In genomic region chr5:119153629-119154028, GRCh38 we compare ENCODE assay signal across 20 cellular contexts.
DNase-seq lines count a peak whose midpoint lies in the region; ATAC-seq, FAIRE-seq and TF ChIP-seq lines count a peak whose summit lies in the region.
"Had no signal": no experiment of that assay in that cellular context is flagged by ENCODE, and none has a peak within 500 bp of the region (broad histone marks: within the 10 kb centered on the region; RNA-seq: fewer than 3 reads in every experiment).

No MANE protein-coding gene starts in this region.

- H3K27me3 ChIP-seq in K562 (ENCODE audit: control insufficient read depth in 2 of 2, insufficient read depth in 2 of 2, low read length in 2 of 2) = no peaks in the 10 kb centered on the region
- H3K27me3 ChIP-seq: BLaER1 had no signal

- TF ChIP-seq RAD21 in K562 (CRISPR knock-in tag; conservative IDR thresholded peaks at IDR 0.05 in 1 of 2, IDR thresholded peaks at IDR 0.05 in 1 of 2) = no peak

- no peak overlapping the region for H2AFZ ChIP-seq in K562 (ENCODE audit: low read depth, low read length)

- H3K27ac ChIP-seq in K562 (ENCODE audit: extremely low read depth, low read depth, low read length) = no peak overlapping the region
- H3K27ac ChIP-seq: BLaER1, C4-2B had no signal

- H3K36me3 ChIP-seq in K562 (ENCODE audit: control insufficient read depth, insufficient read depth, low read length) = peaks cover 41% of the 10 kb centered on the region

- WGBS in K562 (ENCODE audit: insufficient coverage, low coverage, missing lambda C conversion rate) = 71% methylated on average over 4 of the region's 4 CpGs

- in situ Hi-C loops in K562 (cut with MboI) = no loop called here

- no TSS peak for BruUV-seq in K562 (replicated peaks; lab: Mats Ljungman, UMichigan)

- TF ChIP-seq CTCF in K562 (IDR thresholded peaks at IDR 0.05 in 2 of 3, conservative IDR thresholded peaks at IDR 0.05 in 1 of 3; ENCODE audit: insufficient read depth in 2 of 3, low read depth in 1 of 3, low read length in 3 of 3) = no peak

- no peak overlapping the region for H3K4me2 ChIP-seq in K562 (ENCODE audit: insufficient read depth, low read length)
- H3K4me2 ChIP-seq: BLaER1 had no signal

- no peak overlapping the region for H3K4me3 Mint-ChIP-seq in memory B cell
- H3K4me3 Mint-ChIP-seq: B cell; CD4-positive, CD25-positive, alpha-beta regulatory T cell; CD8-positive, alpha-beta T cell had no signal

- peak; percentile 38 for FAIRE-seq in GM18507 (lab: Jason Lieb, UNC)
- no peak for FAIRE-seq in K562 (lab: Jason Lieb, UNC)
- FAIRE-seq: G401.6, GM12892, GM19239, H1 had no signal

- peak overlapping the region; percentile 35 for H3K27ac Mint-ChIP-seq in memory B cell
- H3K27ac Mint-ChIP-seq: B cell; CD4-positive, CD25-positive, alpha-beta regulatory T cell; CD8-positive, alpha-beta T cell had no signal

- DNase-seq in GM18507 (ENCODE audit: extremely low spot score, insufficient read length, low read depth) (no peak), K562 (ENCODE audit: extremely low read depth in 1 of 4, low spot score in 3 of 4) (no peak), memory B cell (ENCODE audit: low spot score in 2 of 2) (no peak), GOT3 (lab: John Stamatoyannopoulos, UW) (no peak)
- DNase-seq: Caco-2; CD4-positive, CD25-positive, alpha-beta regulatory T cell; CD8-positive, alpha-beta T cell; DMS153; DND-41; H7; HCEC 1CT had no signal

- peaks cover 57% of the 10 kb centered on the region for H3K36me3 Mint-ChIP-seq in memory B cell

- CTCF ChIA-PET in K562 (lab: Yijun Ruan, JAX; ENCODE audit: low intra/inter-chr PET ratio) = no interaction called here

- H3K4me3 ChIP-seq in K562 = no peak overlapping the region
- H3K4me3 ChIP-seq: BLaER1 had no signal

- H3K9ac ChIP-seq in K562 (ENCODE audit: insufficient read depth in 1 of 2, low read depth in 2 of 2, low read length in 2 of 2) = no peak overlapping the region
- H3K9ac ChIP-seq: BLaER1 had no signal

- no peak for TF ChIP-seq EP300 in K562 (IDR thresholded peaks at IDR 0.05; ENCODE audit: low read length)

- no peaks in the 10 kb centered on the region for H3K4me1 ChIP-seq in K562 (replicated peaks in 1 of 2; ENCODE audit: control insufficient read depth in 2 of 2, insufficient read depth in 2 of 2, low read length in 2 of 2)
- H3K4me1 ChIP-seq: BLaER1, Caco-2 had no signal

- no peaks in the 10 kb centered on the region for H3K9me1 ChIP-seq in K562 (ENCODE audit: control insufficient read depth, insufficient read depth, low read length)

- H3K27me3 Mint-ChIP-seq in memory B cell = no peaks in the 10 kb centered on the region
- H3K27me3 Mint-ChIP-seq: B cell; CD4-positive, CD25-positive, alpha-beta regulatory T cell had no signal

- TF ChIP-seq POLR2A in K562 (conservative IDR thresholded peaks at IDR 0.05) = no peak

- intact Hi-C loops in K562 (cut with micrococcal nuclease) = no loop called here

- POLR2A ChIA-PET in K562 (lab: Yijun Ruan, JAX) = no interaction called here

- peaks cover 5% of the 10 kb centered on the region for H3K9me3 Mint-ChIP-seq in memory B cell

- ATAC-seq in K562 = no peak
- ATAC-seq in memory B cell (ENCODE audit: low read depth) = no peak
- no peak for ATAC-seq in GM21529 (IDR thresholded peaks at IDR 0.05; ENCODE audit: unreplicated experiment)
- no peak for ATAC-seq in HG03571 (IDR thresholded peaks at IDR 0.05; ENCODE audit: unreplicated experiment)
- ATAC-seq: CD8-positive, alpha-beta T cell had no signal

- no peaks in the 10 kb centered on the region for H4K20me1 ChIP-seq in K562 (replicated peaks; ENCODE audit: control insufficient read depth, insufficient read depth, low read length)
- H4K20me1 ChIP-seq: BLaER1 had no signal

- H3K79me2 ChIP-seq in K562 (ENCODE audit: control insufficient read depth, insufficient read depth, low read length) = no peaks in the 10 kb centered on the region

- H3K4me1 Mint-ChIP-seq in memory B cell = peaks cover 7% of the 10 kb centered on the region

- H3K9me3 ChIP-seq in K562 (replicated peaks; ENCODE audit: control insufficient read depth, insufficient read depth, low read depth, low read length) = no peaks in the 10 kb centered on the region
- H3K9me3 ChIP-seq: Caco-2 had no signal

TF ChIP-seq in K562, 482 proteins besides CTCF, POLR2A, EP300 and RAD21:
- TF ChIP-seq RFX7 (CRISPR knock-in tag; IDR thresholded peaks at IDR 0.05) = no peak
- no peak for TF ChIP-seq ZBTB9 (CRISPR knock-in tag; IDR thresholded peaks at IDR 0.05)
- no peak for TF ChIP-seq MCM3 (IDR thresholded peaks at IDR 0.05)
- no peak for TF ChIP-seq ZNF165 (CRISPR knock-in tag; IDR thresholded peaks at IDR 0.05; ENCODE audit: borderline replicate concordance)
- no peak for TF ChIP-seq SRSF3 (IDR thresholded peaks at IDR 0.05; ENCODE audit: insufficient read depth, low read length)
- TF ChIP-seq ZBTB49 (CRISPR knock-in tag; IDR thresholded peaks at IDR 0.05; ENCODE audit: borderline replicate concordance) = no peak
- no peak for TF ChIP-seq ZFP30 (CRISPR knock-in tag; IDR thresholded peaks at IDR 0.05; ENCODE audit: borderline replicate concordance)
- TF ChIP-seq MBD2 (IDR thresholded peaks at IDR 0.05; ENCODE audit: borderline replicate concordance, low read depth) = no peak
- TF ChIP-seq TEAD1 (CRISPR knock-in tag; IDR thresholded peaks at IDR 0.05) = no peak
- TF ChIP-seq NFE2 (IDR thresholded peaks at IDR 0.05; ENCODE audit: low read depth) = no peak
- TF ChIP-seq MEF2D (tag; conservative IDR thresholded peaks at IDR 0.05; ENCODE audit: low read depth) = no peak
- TF ChIP-seq ZNF316 (IDR thresholded peaks at IDR 0.05) = peak; percentile 83
- no peak for TF ChIP-seq TAL1 (IDR thresholded peaks at IDR 0.05)
- no peak for TF ChIP-seq SRSF1 (IDR thresholded peaks at IDR 0.05; ENCODE audit: low read depth, low read length)
- TF ChIP-seq MAFF (IDR thresholded peaks at IDR 0.05; ENCODE audit: low read length) = peak; percentile 50
- TF ChIP-seq ZNF408 (CRISPR knock-in tag; IDR thresholded peaks at IDR 0.05; ENCODE audit: low read depth) = no peak
- no peak for TF ChIP-seq MYC (IDR thresholded peaks at IDR 0.05; ENCODE audit: low read depth, low read length)
- TF ChIP-seq MYC (CRISPR knock-in tag; IDR thresholded peaks at IDR 0.05; ENCODE audit: borderline replicate concordance, low read depth) = no peak
- TF ChIP-seq NELFE (IDR thresholded peaks at IDR 0.05; ENCODE audit: insufficient read depth, insufficient read length) = no peak
- TF ChIP-seq MAFG (tag; conservative IDR thresholded peaks at IDR 0.05) = 0 out of 2 replicates have a peak, but pooled peaks have one; percentile 39
- TF ChIP-seq BRF2 (IDR thresholded peaks at IDR 0.05; ENCODE audit: borderline replicate concordance, insufficient read depth, insufficient read length) = no peak
- TF ChIP-seq MAFK (IDR thresholded peaks at IDR 0.05; ENCODE audit: low read length) = peak; percentile 43
- no peak for TF ChIP-seq CCAR2 (IDR thresholded peaks at IDR 0.05; ENCODE audit: low read depth, low read length)
- peak; percentile 61 for TF ChIP-seq C11orf30 (IDR thresholded peaks at IDR 0.05; ENCODE audit: low read depth)
- no peak for TF ChIP-seq ATF7 (IDR thresholded peaks at IDR 0.05)
- TF ChIP-seq ILK (tag; IDR thresholded peaks at IDR 0.05; ENCODE audit: borderline replicate concordance, low read depth) = no peak
- no peak for TF ChIP-seq POU5F1 (IDR thresholded peaks at IDR 0.05; ENCODE audit: borderline replicate concordance, low read depth, low read length, partially characterized antibody)
